14 cellular contexts compared by ENCODE assay signal in genomic region chr6:111599259-111599658, GRCh38. TPM values are rescaled to one million over a fixed set of nuclear protein-coding genes. Genes with fewer than 3 reads are reported as not detected.
DNase-seq lines count a peak whose midpoint lies in the region; ATAC-seq and TF ChIP-seq lines count a peak whose summit lies in the region.
"Had no signal": no experiment of that assay in that cellular context is flagged by ENCODE, and none has a peak within 500 bp of the region (broad histone marks: within the 10 kb centered on the region; RNA-seq: fewer than 3 reads in every experiment).

No MANE protein-coding gene starts in this region.

- peaks cover 68% of the 10 kb centered on the region for H3K4me1 Mint-ChIP-seq in HFFc6 (ENCODE audit: low read depth)
- H3K4me1 Mint-ChIP-seq in chondrocyte (ENCODE audit: low read depth): peaks cover 71% of the 10 kb centered on the region
- peaks cover 59% of the 10 kb centered on the region for H3K4me1 Mint-ChIP-seq in mesothelial cell of epicardium
- H3K4me1 Mint-ChIP-seq in activated T-helper 1 cell treated with anti-CD3 and anti-CD28 coated beads, Interleukin-12 subunit alpha, Interleukin-12 subunit beta, Interleukin-2, Interleukin-4 antibody, amounts not matched to agents 30 ng/mL and 10 ng/mL and 1 ng/mL, durations not matched to agents 14 hours and 24 hours and 36 hours (ENCODE audit: low read depth): peaks cover 32% of the 10 kb centered on the region
- H3K4me1 Mint-ChIP-seq in stimulated activated naive CD8-positive, alpha-beta T cell treated with anti-CD3 and anti-CD28 coated beads, Interleukin-15, amount 100 ng/mL, for 72 hours: peaks cover 34% of the 10 kb centered on the region

- H3K4me3 Mint-ChIP-seq in HFFc6 (no peak overlapping the region), chondrocyte (ENCODE audit: unreplicated experiment) (no peak overlapping the region), mesothelial cell of epicardium (no peak overlapping the region)
- no peak overlapping the region for H3K4me3 Mint-ChIP-seq in activated T-helper 1 cell treated with anti-CD3 and anti-CD28 coated beads, Interleukin-12 subunit alpha, Interleukin-12 subunit beta, Interleukin-2, Interleukin-4 antibody, amounts not matched to agents 30 ng/mL and 10 ng/mL and 1 ng/mL, durations not matched to agents 14 hours and 24 hours and 36 hours
- H3K4me3 Mint-ChIP-seq in stimulated activated naive CD8-positive, alpha-beta T cell treated with anti-CD3 and anti-CD28 coated beads, Interleukin-15, amount 100 ng/mL, for 72 hours: no peak overlapping the region
- H3K4me3 Mint-ChIP-seq: activated CD8-positive, alpha-beta memory T cell treated with anti-CD3 and anti-CD28 coated beads, Interleukin-2, amount 10 ng/mL, durations not matched to agents 7 days and 5 days; activated naive CD8-positive, alpha-beta T cell; T-helper 17 cell had no signal

- DNase-seq in HFFc6 (no peak), chondrocyte (ENCODE audit: low spot score) (no peak), mesothelial cell of epicardium (ENCODE audit: low spot score in 2 of 2, unreplicated experiment in 2 of 2) (no peak), KG1 (lab: John Stamatoyannopoulos, UW) (no peak)
- DNase-seq in activated T-helper 1 cell treated with anti-CD3 and anti-CD28 coated beads, Interleukin-12 subunit alpha, Interleukin-12 subunit beta, Interleukin-2, Interleukin-4 antibody, amounts not matched to agents 30 ng/mL and 10 ng/mL and 1 ng/mL, durations not matched to agents 14 hours and 24 hours and 36 hours (ENCODE audit: low spot score): no peak
- no peak for DNase-seq in stimulated activated naive CD8-positive, alpha-beta T cell treated with anti-CD3 and anti-CD28 coated beads, Interleukin-15, amount 100 ng/mL, for 72 hours
- DNase-seq: activated CD8-positive, alpha-beta memory T cell treated with anti-CD3 and anti-CD28 coated beads, Interleukin-2, amount 10 ng/mL, durations not matched to agents 7 days and 5 days; NCI-H748 treated with DMSO at 0.1 percent for 48 hours; T-helper 17 cell had no signal

- H3K27me3 Mint-ChIP-seq in HFFc6 (ENCODE audit: insufficient read depth) (no peaks in the 10 kb centered on the region; the same call in none of the 2 replicates), chondrocyte (ENCODE audit: low read depth) (no peaks in the 10 kb centered on the region), mesothelial cell of epicardium (ENCODE audit: low read depth) (no peaks in the 10 kb centered on the region)
- no peaks in the 10 kb centered on the region for H3K27me3 Mint-ChIP-seq in activated T-helper 1 cell treated with anti-CD3 and anti-CD28 coated beads, Interleukin-12 subunit alpha, Interleukin-12 subunit beta, Interleukin-2, Interleukin-4 antibody, amounts not matched to agents 30 ng/mL and 10 ng/mL and 1 ng/mL, durations not matched to agents 14 hours and 24 hours and 36 hours (ENCODE audit: insufficient read depth)
- no peaks in the 10 kb centered on the region for H3K27me3 Mint-ChIP-seq in stimulated activated naive CD8-positive, alpha-beta T cell treated with anti-CD3 and anti-CD28 coated beads, Interleukin-15, amount 100 ng/mL, for 72 hours
- H3K27me3 Mint-ChIP-seq: activated CD8-positive, alpha-beta memory T cell treated with anti-CD3 and anti-CD28 coated beads, Interleukin-2, amount 10 ng/mL, durations not matched to agents 7 days and 5 days; activated naive CD8-positive, alpha-beta T cell; T-helper 17 cell had no signal

- ATAC-seq in stimulated activated naive CD8-positive, alpha-beta T cell treated with anti-CD3 and anti-CD28 coated beads, Interleukin-15, amount 100 ng/mL, for 72 hours: no peak
- ATAC-seq: activated CD8-positive, alpha-beta memory T cell treated with anti-CD3 and anti-CD28 coated beads, Interleukin-2, amount 10 ng/mL, durations not matched to agents 7 days and 5 days; T-helper 17 cell had no signal

- H3K36me3 Mint-ChIP-seq in HFFc6 (ENCODE audit: low read depth) (peaks cover 43% of the 10 kb centered on the region), chondrocyte (ENCODE audit: low read depth) (peaks cover 4% of the 10 kb centered on the region), mesothelial cell of epicardium (peaks cover 4% of the 10 kb centered on the region)
- peaks cover 9% of the 10 kb centered on the region for H3K36me3 Mint-ChIP-seq in activated T-helper 1 cell treated with anti-CD3 and anti-CD28 coated beads, Interleukin-12 subunit alpha, Interleukin-12 subunit beta, Interleukin-2, Interleukin-4 antibody, amounts not matched to agents 30 ng/mL and 10 ng/mL and 1 ng/mL, durations not matched to agents 14 hours and 24 hours and 36 hours (ENCODE audit: low read depth)

- H3K27me3 ChIP-seq in stomach smooth muscle (ENCODE audit: control insufficient read depth in 1 of 2, insufficient read depth in 2 of 2, low read length in 2 of 2): no peaks in the 10 kb centered on the region
- H3K27me3 ChIP-seq: tibial nerve had no signal

- intact Hi-C loops in activated T-helper 1 cell treated with anti-CD3 and anti-CD28 coated beads, Interleukin-12 subunit alpha, Interleukin-12 subunit beta, Interleukin-2, Interleukin-4 antibody, amounts not matched to agents 30 ng/mL and 10 ng/mL and 1 ng/mL, durations not matched to agents 14 hours and 24 hours and 36 hours (cut with micrococcal nuclease): no loop called here

- H3K27ac ChIP-seq in stomach smooth muscle (ENCODE audit: low read length): peak overlapping the region; percentile 99
- H3K27ac ChIP-seq: C4-2B had no signal

- no peak for TF ChIP-seq CTCF in HFFc6 (IDR thresholded peaks at IDR 0.05)
- TF ChIP-seq CTCF in chondrocyte (IDR thresholded peaks at IDR 0.05): no peak
- TF ChIP-seq CTCF in mesothelial cell of epicardium (IDR thresholded peaks at IDR 0.05; ENCODE audit: unreplicated experiment): no peak

- H3K36me3 ChIP-seq in stomach smooth muscle (ENCODE audit: control insufficient read depth in 2 of 2, insufficient read depth in 2 of 2, low read length in 2 of 2): no peaks in the 10 kb centered on the region
- H3K36me3 ChIP-seq: HAP-1 had no signal

- peaks cover 55% of the 10 kb centered on the region for H3K4me1 ChIP-seq in stomach smooth muscle (ENCODE audit: control insufficient read depth, insufficient read depth, low read length)

- H3K4me3 ChIP-seq in stomach smooth muscle (ENCODE audit: low read length in 2 of 2): no peak overlapping the region
- H3K4me3 ChIP-seq: HAP-1, tibial nerve had no signal

- no peaks in the 10 kb centered on the region for H3K9me3 ChIP-seq in stomach smooth muscle (ENCODE audit: control insufficient read depth in 2 of 2, low read length in 2 of 2)
- H3K9me3 ChIP-seq: HAP-1, tibial nerve had no signal

- no peaks in the 10 kb centered on the region for H3K9me3 Mint-ChIP-seq in HFFc6
- H3K9me3 Mint-ChIP-seq in chondrocyte (ENCODE audit: low read depth): no peaks in the 10 kb centered on the region
- no peaks in the 10 kb centered on the region for H3K9me3 Mint-ChIP-seq in mesothelial cell of epicardium
- H3K9me3 Mint-ChIP-seq in activated T-helper 1 cell treated with anti-CD3 and anti-CD28 coated beads, Interleukin-12 subunit alpha, Interleukin-12 subunit beta, Interleukin-2, Interleukin-4 antibody, amounts not matched to agents 30 ng/mL and 10 ng/mL and 1 ng/mL, durations not matched to agents 14 hours and 24 hours and 36 hours: no peaks in the 10 kb centered on the region
- no peaks in the 10 kb centered on the region for H3K9me3 Mint-ChIP-seq in stimulated activated naive CD8-positive, alpha-beta T cell treated with anti-CD3 and anti-CD28 coated beads, Interleukin-15, amount 100 ng/mL, for 72 hours

- H3K27ac Mint-ChIP-seq in HFFc6 (peak overlapping the region; percentile 24), chondrocyte (ENCODE audit: unreplicated experiment) (peak overlapping the region; percentile 72), mesothelial cell of epicardium (peak overlapping the region; percentile 1)
- H3K27ac Mint-ChIP-seq in activated T-helper 1 cell treated with anti-CD3 and anti-CD28 coated beads, Interleukin-12 subunit alpha, Interleukin-12 subunit beta, Interleukin-2, Interleukin-4 antibody, amounts not matched to agents 30 ng/mL and 10 ng/mL and 1 ng/mL, durations not matched to agents 14 hours and 24 hours and 36 hours: no peak overlapping the region
- peak overlapping the region in 1 of 2 donors; percentile 10 for H3K27ac Mint-ChIP-seq in stimulated activated naive CD8-positive, alpha-beta T cell treated with anti-CD3 and anti-CD28 coated beads, Interleukin-15, amount 100 ng/mL, for 72 hours
- H3K27ac Mint-ChIP-seq: activated CD8-positive, alpha-beta memory T cell treated with anti-CD3 and anti-CD28 coated beads, Interleukin-2, amount 10 ng/mL, durations not matched to agents 7 days and 5 days; activated naive CD8-positive, alpha-beta T cell had no signal

- peak overlapping the region in 1 of 2 donors; percentile 30 for H3K9ac ChIP-seq in stomach smooth muscle (ENCODE audit: low read length in 2 of 2)

RNA-seq across cellular contexts. Expression of gene TRAF3IP2, which starts 6.4 kb away (rescaled TPM):
- total RNA-seq in HFFc6 (2021; fragmentation: NEBNext Ultra II Directional; extraction: Animal tissue kit (Norgen Biotek cat#: 25700)): 10 to 100 TPM; 28.9 to 47.0 (median 40.2) TPM
- total RNA-seq in chondrocyte (29.3 to 51.5 TPM (median 29.9 TPM) in 3 replicates), mesothelial cell of epicardium (29.9 to 32.0 TPM (median 30.5 TPM) in 3 replicates)
- 17.4 and 18.5 TPM in 2 replicates for total RNA-seq in activated T-helper 1 cell treated with anti-CD3 and anti-CD28 coated beads, Interleukin-12 subunit alpha, Interleukin-12 subunit beta, Interleukin-2, Interleukin-4 antibody, amounts not matched to agents 30 ng/mL and 10 ng/mL and 1 ng/mL, durations not matched to agents 14 hours and 24 hours and 36 hours
